ENCODE assay signal across 13 cellular contexts in genomic region chr19:43607238-43608205, GRCh38. TPM values are rescaled to one million over a fixed set of nuclear protein-coding genes. Genes with fewer than 3 reads are reported as not detected.
A peak's percentile ranks its signal among the peaks of the same experiment; 100 is the strongest.
DNase-seq lines count a peak whose midpoint lies in the region; ATAC-seq and TF ChIP-seq lines count a peak whose summit lies in the region.
"Had no signal": no experiment of that assay in that cellular context is flagged by ENCODE, and none has a peak within 500 bp of the region (broad histone marks: within the 10 kb centered on the region; RNA-seq: fewer than 3 reads in every experiment).

No MANE protein-coding gene starts in this region.

- H3K4me3 Mint-ChIP-seq in CD14-positive monocyte = peak overlapping the region; percentile 12 to 59
- no peak overlapping the region for H3K4me3 Mint-ChIP-seq in activated CD8-positive, alpha-beta T cell treated with anti-CD3 and anti-CD28 coated beads, Interleukin-2, amount 10 ng/mL, durations not matched to agents 7 days and 5 days

- H3K36me3 Mint-ChIP-seq in CD14-positive monocyte = peaks cover 19 to 25% of the 10 kb centered on the region in 2 donors
- peaks cover 16% of the 10 kb centered on the region for H3K36me3 Mint-ChIP-seq in activated CD8-positive, alpha-beta T cell treated with anti-CD3 and anti-CD28 coated beads, Interleukin-2, amount 10 ng/mL, durations not matched to agents 7 days and 5 days (ENCODE audit: low read depth)

- no peaks in the 10 kb centered on the region for H3K27me3 ChIP-seq in layer of hippocampus (ENCODE audit: control insufficient read depth, insufficient read depth, low read length)
- H3K27me3 ChIP-seq: neutrophil had no signal

- H3K4me1 Mint-ChIP-seq in CD14-positive monocyte = peaks cover 9% of the 10 kb centered on the region
- peaks cover 9% of the 10 kb centered on the region for H3K4me1 Mint-ChIP-seq in activated CD8-positive, alpha-beta T cell treated with anti-CD3 and anti-CD28 coated beads, Interleukin-2, amount 10 ng/mL, durations not matched to agents 7 days and 5 days (ENCODE audit: low read depth)

- peaks cover 0 to 3% (median 0%) of the 10 kb centered on the region in 7 donors for H3K9me3 Mint-ChIP-seq in CD14-positive monocyte
- no peaks in the 10 kb centered on the region for H3K9me3 Mint-ChIP-seq in activated CD8-positive, alpha-beta T cell treated with anti-CD3 and anti-CD28 coated beads, Interleukin-2, amount 10 ng/mL, durations not matched to agents 7 days and 5 days (ENCODE audit: insufficient read depth)

- ATAC-seq in activated CD8-positive, alpha-beta T cell treated with anti-CD3 and anti-CD28 coated beads, Interleukin-2, amount 10 ng/mL, durations not matched to agents 7 days and 5 days = no peak

- peak overlapping the region in 2 of 7 donors; percentile 0 to 50 for H3K27ac Mint-ChIP-seq in CD14-positive monocyte
- peak overlapping the region; percentile 60 for H3K27ac Mint-ChIP-seq in activated CD8-positive, alpha-beta T cell treated with anti-CD3 and anti-CD28 coated beads, Interleukin-2, amount 10 ng/mL, durations not matched to agents 7 days and 5 days

- peaks cover 0 to 2% (median 0%) of the 10 kb centered on the region in 3 donors for H3K27me3 Mint-ChIP-seq in CD14-positive monocyte (ENCODE audit: low read depth in 3 of 3)
- H3K27me3 Mint-ChIP-seq in activated CD8-positive, alpha-beta T cell treated with anti-CD3 and anti-CD28 coated beads, Interleukin-2, amount 10 ng/mL, durations not matched to agents 7 days and 5 days (ENCODE audit: low read depth) = no peaks in the 10 kb centered on the region

- POLR2A ChIA-PET in activated CD8-positive, alpha-beta T cell treated with anti-CD3 and anti-CD28 coated beads, Interleukin-2, amount 10 ng/mL, durations not matched to agents 7 days and 5 days (lab: Charles Lee) = interaction anchor here (2.3 kb wide), 1 partner anchor 10 kb away, joined by 6 read pairs; no protein-coding TSS in a partner anchor

- CTCF ChIA-PET in activated CD8-positive, alpha-beta T cell treated with anti-CD3 and anti-CD28 coated beads, Interleukin-2, amount 10 ng/mL, durations not matched to agents 7 days and 5 days (lab: Charles Lee) = interaction anchor here (1.4 to 1.5 kb wide), 2 partner anchors 13 to 159 kb away, joined by 4 read pairs; no protein-coding TSS in a partner anchor

- intact Hi-C loops in CD14-positive monocyte (cut with micrococcal nuclease) = no loop called here

- H3K27ac ChIP-seq in layer of hippocampus (ENCODE audit: low read depth, low read length) = peak overlapping the region; percentile 30
- H3K27ac ChIP-seq: neutrophil had no signal

- DNase-seq in CD14-positive monocyte (ENCODE audit: low spot score) (no peak), kidney tubule cell (ENCODE audit: low spot score) (no peak), T-helper 2 cell (no peak), NCI-H1417 (lab: John Stamatoyannopoulos, UW) (no peak)
- DNase-seq in activated CD8-positive, alpha-beta T cell treated with anti-CD3 and anti-CD28 coated beads, Interleukin-2, amount 10 ng/mL, durations not matched to agents 7 days and 5 days = no peak
- DNase-seq: aorta; effector memory CD4-positive, alpha-beta T cell; glutamatergic neuron; NCI-H1417 treated with DMSO at 0.1 percent for 48 hours; NCI-H524 treated with DMSO at 0.1 percent for 48 hours; stimulated activated CD4-positive, alpha-beta T cell treated with anti-CD3 and anti-CD28 coated beads, Interleukin-12 subunit alpha, Interleukin-12 subunit beta, amount 100 ng/mL, for 4 hours had no signal

- TF ChIP-seq CTCF in CD14-positive monocyte (IDR thresholded peaks at IDR 0.05) = no peak

RNA-seq across cellular contexts. Expression of gene SRRM5, which starts 4.4 kb away (rescaled TPM):
- not detected for polyA plus RNA-seq in CD14-positive monocyte
- total RNA-seq in activated CD8-positive, alpha-beta T cell treated with anti-CD3 and anti-CD28 coated beads, Interleukin-2, amount 10 ng/mL, durations not matched to agents 7 days and 5 days = under 1 TPM; 0.71 to 0.73 TPM

RNA-seq across cellular contexts. Expression of gene ZNF576, which starts 11.1 kb away (rescaled TPM):
- 1 to 10 TPM; 7.2 to 8.4 TPM for polyA plus RNA-seq in CD14-positive monocyte
- 10 to 100 TPM; 14.1 to 17.3 TPM for total RNA-seq in activated CD8-positive, alpha-beta T cell treated with anti-CD3 and anti-CD28 coated beads, Interleukin-2, amount 10 ng/mL, durations not matched to agents 7 days and 5 days

RNA-seq across cellular contexts. Expression of gene IRGQ, which starts 11.6 kb away (rescaled TPM):
- 1 to 10 TPM; 1.8 to 2.9 TPM for polyA plus RNA-seq in CD14-positive monocyte
- 10 to 100 TPM; 11.2 to 14.0 TPM for total RNA-seq in activated CD8-positive, alpha-beta T cell treated with anti-CD3 and anti-CD28 coated beads, Interleukin-2, amount 10 ng/mL, durations not matched to agents 7 days and 5 days

RNA-seq across cellular contexts. Expression of gene ZNF428, which starts 11.9 kb away (rescaled TPM):
- polyA plus RNA-seq in CD14-positive monocyte = 1 to 10 TPM; 3.8 to 3.9 TPM
- total RNA-seq in activated CD8-positive, alpha-beta T cell treated with anti-CD3 and anti-CD28 coated beads, Interleukin-2, amount 10 ng/mL, durations not matched to agents 7 days and 5 days = 10 to 100 TPM; 29.9 to 31.5 TPM

RNA-seq across cellular contexts. Expression of gene PINLYP, which starts 31.9 kb away (rescaled TPM):
- 1 to 10 TPM in 1 of 2 donors, under 1 TPM in 1; 0.93 to 1.3 TPM for polyA plus RNA-seq in CD14-positive monocyte
- total RNA-seq in activated CD8-positive, alpha-beta T cell treated with anti-CD3 and anti-CD28 coated beads, Interleukin-2, amount 10 ng/mL, durations not matched to agents 7 days and 5 days = 1 to 10 TPM; 7.4 to 8.9 TPM
